ENCODE assay signal across 2 cellular contexts in the genomic region with DNA sequence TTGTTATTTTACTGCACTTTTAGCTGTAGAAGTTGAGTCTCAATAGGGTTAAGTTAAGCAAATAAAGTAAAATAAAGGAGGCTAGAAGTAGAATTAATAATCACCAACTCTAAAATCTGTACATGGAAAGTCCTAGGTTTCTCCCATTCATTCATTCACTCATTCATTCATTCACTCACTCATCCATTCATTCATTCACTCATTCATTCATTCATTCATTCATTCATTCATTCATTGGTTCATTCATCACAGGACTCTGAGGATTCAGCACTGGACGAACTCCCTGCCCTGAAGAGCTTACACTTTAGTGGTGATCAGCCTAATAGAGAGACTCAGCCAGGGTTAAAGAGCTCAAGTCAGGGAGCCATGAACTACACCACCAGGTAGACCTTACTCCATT.
A peak's percentile ranks its signal among the peaks of the same experiment; 100 is the strongest.
TF ChIP-seq lines count a peak whose summit lies in the region.

No MANE protein-coding gene starts in this region.

TF ChIP-seq in HEK293, 187 proteins besides CTCF, POLR2A, EP300 and RAD21:
- peak; percentile 86 for TF ChIP-seq ZNF24 (tag by site-specific recombination; IDR thresholded peaks at IDR 0.05)
- TF ChIP-seq, protein P1, sequence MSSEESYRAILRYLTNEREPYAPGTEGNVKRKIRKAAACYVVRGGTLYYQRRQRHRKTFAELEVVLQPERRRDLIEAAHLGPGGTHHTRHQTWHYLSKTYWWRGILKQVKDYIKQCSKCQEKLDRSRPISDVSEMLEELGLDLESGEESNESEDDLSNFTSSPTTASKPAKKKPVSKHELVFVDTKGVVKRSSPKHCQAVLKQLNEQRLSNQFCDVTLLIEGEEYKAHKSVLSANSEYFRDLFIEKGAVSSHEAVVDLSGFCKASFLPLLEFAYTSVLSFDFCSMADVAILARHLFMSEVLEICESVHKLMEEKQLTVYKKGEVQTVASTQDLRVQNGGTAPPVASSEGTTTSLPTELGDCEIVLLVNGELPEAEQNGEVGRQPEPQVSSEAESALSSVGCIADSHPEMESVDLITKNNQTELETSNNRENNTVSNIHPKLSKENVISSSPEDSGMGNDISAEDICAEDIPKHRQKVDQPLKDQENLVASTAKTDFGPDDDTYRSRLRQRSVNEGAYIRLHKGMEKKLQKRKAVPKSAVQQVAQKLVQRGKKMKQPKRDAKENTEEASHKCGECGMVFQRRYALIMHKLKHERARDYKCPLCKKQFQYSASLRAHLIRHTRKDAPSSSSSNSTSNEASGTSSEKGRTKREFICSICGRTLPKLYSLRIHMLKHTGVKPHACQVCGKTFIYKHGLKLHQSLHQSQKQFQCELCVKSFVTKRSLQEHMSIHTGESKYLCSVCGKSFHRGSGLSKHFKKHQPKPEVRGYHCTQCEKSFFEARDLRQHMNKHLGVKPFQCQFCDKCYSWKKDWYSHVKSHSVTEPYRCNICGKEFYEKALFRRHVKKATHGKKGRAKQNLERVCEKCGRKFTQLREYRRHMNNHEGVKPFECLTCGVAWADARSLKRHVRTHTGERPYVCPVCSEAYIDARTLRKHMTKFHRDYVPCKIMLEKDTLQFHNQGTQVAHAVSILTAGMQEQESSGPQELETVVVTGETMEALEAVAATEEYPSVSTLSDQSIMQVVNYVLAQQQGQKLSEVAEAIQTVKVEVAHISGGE (tag by site-specific recombination; conservative IDR thresholded peaks at IDR 0.05; ENCODE audit: low read depth), result no peak

TF ChIP-seq in K562, 482 proteins besides CTCF, POLR2A, EP300 and RAD21:
- TF ChIP-seq, protein P2, sequence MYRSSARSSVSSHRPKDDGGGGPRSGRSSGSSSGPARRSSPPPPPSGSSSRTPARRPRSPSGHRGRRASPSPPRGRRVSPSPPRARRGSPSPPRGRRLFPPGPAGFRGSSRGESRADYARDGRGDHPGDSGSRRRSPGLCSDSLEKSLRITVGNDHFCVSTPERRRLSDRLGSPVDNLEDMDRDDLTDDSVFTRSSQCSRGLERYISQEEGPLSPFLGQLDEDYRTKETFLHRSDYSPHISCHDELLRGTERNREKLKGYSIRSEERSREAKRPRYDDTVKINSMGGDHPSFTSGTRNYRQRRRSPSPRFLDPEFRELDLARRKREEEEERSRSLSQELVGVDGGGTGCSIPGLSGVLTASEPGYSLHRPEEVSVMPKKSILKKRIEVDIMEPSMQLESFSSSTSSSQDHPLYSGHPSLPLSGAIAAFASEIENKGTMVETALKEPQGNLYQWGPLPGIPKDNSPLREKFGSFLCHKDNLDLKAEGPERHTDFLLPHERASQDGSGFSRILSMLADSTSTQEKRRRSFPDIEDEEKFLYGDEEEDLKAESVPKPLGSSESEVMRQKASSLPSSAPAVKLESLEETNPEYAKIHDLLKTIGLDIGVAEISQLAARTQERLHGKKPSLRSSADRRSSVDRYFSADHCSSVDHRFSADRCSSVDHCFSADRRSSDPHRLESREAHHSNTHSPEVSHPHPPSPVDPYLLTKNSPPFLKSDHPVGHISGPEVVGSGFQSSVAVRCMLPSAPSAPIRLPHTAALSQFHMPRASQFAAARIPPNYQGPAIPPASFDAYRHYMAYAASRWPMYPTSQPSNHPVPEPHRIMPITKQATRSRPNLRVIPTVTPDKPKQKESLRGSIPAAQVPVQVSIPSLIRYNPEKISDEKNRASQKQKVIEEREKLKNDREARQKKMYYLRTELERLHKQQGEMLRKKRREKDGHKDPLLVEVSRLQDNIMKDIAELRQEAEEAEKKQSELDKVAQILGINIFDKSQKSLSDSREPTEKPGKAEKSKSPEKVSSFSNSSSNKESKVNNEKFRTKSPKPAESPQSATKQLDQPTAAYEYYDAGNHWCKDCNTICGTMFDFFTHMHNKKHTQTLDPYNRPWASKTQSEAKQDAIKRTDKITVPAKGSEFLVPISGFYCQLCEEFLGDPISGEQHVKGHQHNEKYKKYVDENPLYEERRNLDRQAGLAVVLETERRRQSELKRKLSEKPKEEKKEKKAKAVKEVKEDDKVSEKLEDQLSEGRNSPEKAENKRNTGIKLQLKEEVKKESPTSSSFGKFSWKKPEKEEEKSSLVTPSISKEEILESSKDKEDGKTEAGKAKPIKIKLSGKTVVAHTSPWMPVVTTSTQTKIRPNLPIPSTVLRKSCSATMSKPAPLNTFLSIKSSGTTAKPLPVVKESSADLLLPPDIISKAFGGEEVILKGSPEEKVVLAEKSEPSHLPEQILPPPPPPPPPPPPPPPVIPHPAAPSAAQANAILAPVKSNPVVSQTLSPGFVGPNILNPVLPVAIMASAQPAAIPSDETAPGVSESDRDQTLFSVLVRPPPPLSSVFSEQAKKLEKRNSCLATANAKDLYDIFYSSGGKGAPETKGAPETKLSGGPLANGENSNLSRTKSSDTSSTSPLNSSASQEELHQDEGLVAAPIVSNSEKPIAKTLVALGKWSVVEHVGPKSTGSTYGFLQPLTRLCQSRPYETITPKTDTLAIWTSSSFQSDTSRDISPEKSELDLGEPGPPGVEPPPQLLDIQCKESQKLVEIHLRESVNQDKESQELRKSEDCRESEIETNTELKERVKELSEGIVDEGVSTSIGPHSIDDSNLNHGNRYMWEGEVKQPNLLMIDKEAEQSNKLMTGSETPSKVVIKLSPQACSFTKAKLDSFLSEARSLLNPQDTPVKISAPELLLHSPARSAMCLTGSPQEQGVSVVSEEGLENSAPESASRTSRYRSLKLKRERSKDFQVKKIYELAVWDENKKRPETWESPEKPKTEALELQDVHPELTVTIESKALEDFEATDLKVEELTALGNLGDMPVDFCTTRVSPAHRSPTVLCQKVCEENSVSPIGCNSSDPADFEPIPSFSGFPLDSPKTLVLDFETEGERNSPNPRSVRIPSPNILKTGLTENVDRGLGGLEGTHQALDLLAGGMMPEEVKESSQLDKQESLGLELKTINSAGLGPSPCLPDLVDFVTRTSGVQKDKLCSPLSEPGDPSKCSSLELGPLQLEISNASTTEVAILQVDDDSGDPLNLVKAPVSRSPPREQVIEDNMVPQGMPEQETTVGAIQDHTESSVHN (IDR thresholded peaks at IDR 0.05; ENCODE audit: borderline replicate concordance in 1 of 2, low read depth in 1 of 2), result 0 out of 4 replicates have a peak, but pooled peaks of 1 of the 2 experiments have one; percentile 50
- TF ChIP-seq RHOXF2B (CRISPR knock-in tag; conservative IDR thresholded peaks at IDR 0.05) (no peak), ZNF24 (IDR thresholded peaks at IDR 0.05) (peak; percentile 99)
